In the genomic region with DNA sequence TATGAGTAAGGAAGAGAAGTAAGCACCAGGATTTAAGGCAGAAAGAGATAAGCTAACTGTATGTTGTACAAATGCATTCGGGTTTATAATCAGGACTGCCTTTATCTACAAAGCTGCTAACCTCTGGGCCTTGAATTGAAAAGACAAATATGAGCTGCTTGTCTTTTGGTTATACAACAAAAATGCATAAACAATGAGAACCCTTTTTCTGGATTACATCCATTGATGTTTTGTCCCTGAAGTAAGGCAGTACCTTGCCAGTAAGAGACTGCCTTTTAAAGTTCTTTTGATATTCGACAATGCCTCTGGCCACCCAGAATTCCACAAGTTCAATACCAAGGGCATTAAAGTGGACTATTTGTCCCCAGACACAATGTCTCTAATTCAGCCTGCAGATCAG, we compare ENCODE assay signal across 8 cellular contexts.
"Had no signal": no experiment of that assay in that cellular context is flagged by ENCODE, and none has a peak within 500 bp of the region (broad histone marks: within the 10 kb centered on the region; RNA-seq: fewer than 3 reads in every experiment).

No MANE protein-coding gene starts in this region.

- H3K4me3 ChIP-seq: GM12878 had no signal

- FAIRE-seq: G401.6, GM12878, GM12891, GM12892, GM18507, GM19239 had no signal

- ATAC-seq: GM12878 had no signal

- DNase-seq: GDM1, GF-D8 had no signal
